8 cellular contexts compared by ENCODE assay signal in genomic region chr17:81578038-81578441, GRCh38. TPM values are rescaled to one million over a fixed set of nuclear protein-coding genes. Genes with fewer than 3 reads are reported as not detected.
DNase-seq lines count a peak whose midpoint lies in the region; ATAC-seq and TF ChIP-seq lines count a peak whose summit lies in the region.
"Had no signal": no experiment of that assay in that cellular context is flagged by ENCODE, and none has a peak within 500 bp of the region (broad histone marks: within the 10 kb centered on the region; RNA-seq: fewer than 3 reads in every experiment).

No MANE protein-coding gene starts in this region.

- H3K4me2 ChIP-seq in osteoblast (ENCODE audit: insufficient read depth, low read length): no peak overlapping the region

- H3K36me3 Mint-ChIP-seq in Caco-2 (ENCODE audit: insufficient read depth, unreplicated experiment): peaks cover 86% of the 10 kb centered on the region
- H3K36me3 Mint-ChIP-seq in dendritic cell treated with granulocyte-macrophage colony-stimulating factor and Interleukin-4, amounts not matched to agents 40 ng/mL and 50 ng/mL, for 4 days (ENCODE audit: low read depth): peaks cover 97% of the 10 kb centered on the region

- peak overlapping the region; percentile 28 for H3K4me3 Mint-ChIP-seq in Caco-2 (ENCODE audit: unreplicated experiment)
- no peak overlapping the region for H3K4me3 Mint-ChIP-seq in dendritic cell treated with granulocyte-macrophage colony-stimulating factor and Interleukin-4, amounts not matched to agents 40 ng/mL and 50 ng/mL, for 4 days

- no TSS peak for BruUV-seq in Caco-2 (replicated peaks; lab: Mats Ljungman, UMichigan)

- peak overlapping the region; percentile 66 for H3K27ac Mint-ChIP-seq in Caco-2 (ENCODE audit: unreplicated experiment)
- H3K27ac Mint-ChIP-seq in dendritic cell treated with granulocyte-macrophage colony-stimulating factor and Interleukin-4, amounts not matched to agents 40 ng/mL and 50 ng/mL, for 4 days: peak overlapping the region; percentile 77

- no peaks in the 10 kb centered on the region for H3K27me3 Mint-ChIP-seq in Caco-2 (ENCODE audit: insufficient read depth, unreplicated experiment)
- H3K27me3 Mint-ChIP-seq in dendritic cell treated with granulocyte-macrophage colony-stimulating factor and Interleukin-4, amounts not matched to agents 40 ng/mL and 50 ng/mL, for 4 days: no peaks in the 10 kb centered on the region

- H3K27ac ChIP-seq in osteoblast (ENCODE audit: low read depth, low read length): peak overlapping the region; percentile 85

- TF ChIP-seq CTCF in Caco-2 (IDR thresholded peaks at IDR 0.05; ENCODE audit: insufficient read depth in 1 of 2, low read depth in 1 of 2, low read length in 1 of 2, severe bottlenecking in 1 of 2, unreplicated experiment in 1 of 2) (no peak), osteoblast (IDR thresholded peaks at IDR 0.05; ENCODE audit: extremely low read depth, low read depth, low read length) (no peak)

- peak in 1 of 2 experiments; percentile 30 for DNase-seq in Caco-2
- DNase-seq in M059J (ENCODE audit: low read depth): peak; percentile 52
- no peak for DNase-seq in osteoblast (ENCODE audit: insufficient read length, low spot score, missing footprints)
- no peak for DNase-seq in Right ventricle myocardium inferior (ENCODE audit: missing footprints)

- no peaks in the 10 kb centered on the region for H4K20me1 ChIP-seq in osteoblast (ENCODE audit: insufficient read depth, low read length)

- ATAC-seq in HG02970 (IDR thresholded peaks at IDR 0.05; ENCODE audit: low FRiP score, unreplicated experiment) (no peak), GM21528 (IDR thresholded peaks at IDR 0.05; ENCODE audit: low FRiP score, unreplicated experiment) (no peak), Right ventricle myocardium inferior (no peak)

- H3K4me3 ChIP-seq in Caco-2 (ENCODE audit: low read depth, low read length) (no peak overlapping the region), osteoblast (ENCODE audit: insufficient read depth, low read length) (peak overlapping the region; percentile 8)
- H3K4me3 ChIP-seq: MG63 had no signal

- no peaks in the 10 kb centered on the region for H3K9me3 Mint-ChIP-seq in Caco-2 (ENCODE audit: unreplicated experiment)
- no peaks in the 10 kb centered on the region for H3K9me3 Mint-ChIP-seq in dendritic cell treated with granulocyte-macrophage colony-stimulating factor and Interleukin-4, amounts not matched to agents 40 ng/mL and 50 ng/mL, for 4 days

- no peaks in the 10 kb centered on the region for H3K9me3 ChIP-seq in Caco-2
- H3K9me3 ChIP-seq in osteoblast (ENCODE audit: low read depth, low read length): no peaks in the 10 kb centered on the region
- H3K9me3 ChIP-seq: MG63 had no signal

- H3K27me3 ChIP-seq in Caco-2 (replicated peaks; ENCODE audit: control insufficient read depth, insufficient read depth, low read length): no peaks in the 10 kb centered on the region
- H3K27me3 ChIP-seq in osteoblast (ENCODE audit: insufficient read depth, low read length): no peaks in the 10 kb centered on the region
- H3K27me3 ChIP-seq: MG63 had no signal

- H2AFZ ChIP-seq in osteoblast (ENCODE audit: low read length): no peak overlapping the region

- CTCF ChIA-PET in Caco-2 (lab: Charles Lee): no interaction called here

- peaks cover 9% of the 10 kb centered on the region for H3K36me3 ChIP-seq in Caco-2 (ENCODE audit: control insufficient read depth, insufficient read depth, low read length)
- peaks cover 39% of the 10 kb centered on the region for H3K36me3 ChIP-seq in osteoblast (ENCODE audit: insufficient read depth, low read length)

- peaks cover 51% of the 10 kb centered on the region for H3K4me1 Mint-ChIP-seq in Caco-2 (ENCODE audit: low read depth, unreplicated experiment)
- peaks cover 34% of the 10 kb centered on the region for H3K4me1 Mint-ChIP-seq in dendritic cell treated with granulocyte-macrophage colony-stimulating factor and Interleukin-4, amounts not matched to agents 40 ng/mL and 50 ng/mL, for 4 days (ENCODE audit: low read depth)

- POLR2A ChIA-PET in Caco-2 (lab: Charles Lee): no interaction called here

- H3K4me1 ChIP-seq in Caco-2 (peaks cover 25% of the 10 kb centered on the region), osteoblast (ENCODE audit: insufficient read depth, low read length) (peaks cover 61% of the 10 kb centered on the region)

- H3K79me2 ChIP-seq in osteoblast (ENCODE audit: insufficient read depth, low read length): peaks cover 76% of the 10 kb centered on the region

- intact Hi-C loops in Caco-2 (cut with micrococcal nuclease; ENCODE audit: unreplicated experiment) (no loop called here), Right ventricle myocardium inferior (cut with DNase I) (no loop called here)
- intact Hi-C loops in dendritic cell treated with granulocyte-macrophage colony-stimulating factor and Interleukin-4, amounts not matched to agents 40 ng/mL and 50 ng/mL, for 4 days (cut with micrococcal nuclease): no loop called here

RNA-seq across cellular contexts. Expression of gene FAAP100, which starts 25.9 kb away (rescaled TPM):
- total RNA-seq in Caco-2 (2022) (38.5 and 42.2 TPM in 2 replicates), osteoblast (43.0 and 44.5 TPM in 2 replicates), Right ventricle myocardium inferior (14.8 TPM)
- 8.0 and 18.0 TPM in 2 replicates for total RNA-seq in M059J (2014; rRNA removed; shearing (Covaris generic))

RNA-seq across cellular contexts. Expression of gene FSCN2, which starts 49.9 kb away (rescaled TPM):
- total RNA-seq in Caco-2 (2022) (2.1 and 2.9 TPM in 2 replicates), osteoblast (2.9 and 5.1 TPM in 2 replicates), Right ventricle myocardium inferior (0.19 TPM)
- 0.69 TPM in 1 of 2 replicates, not detected in the other for total RNA-seq in M059J (2014; rRNA removed; shearing (Covaris generic))

RNA-seq across cellular contexts. Expression of gene NPLOC4, which starts 58.9 kb away (rescaled TPM):
- total RNA-seq in Caco-2 (2022) (119 and 139 TPM in 2 replicates), osteoblast (97.8 and 118 TPM in 2 replicates), Right ventricle myocardium inferior (82.0 TPM)
- total RNA-seq in M059J (2014; rRNA removed; shearing (Covaris generic)): 53.7 and 79.7 TPM in 2 replicates

RNA-seq across cellular contexts. Expression of gene TSPAN10, which starts 59.0 kb away (rescaled TPM):
- total RNA-seq in Caco-2 (2022) (4.0 and 4.1 TPM in 2 replicates), osteoblast (2.9 and 11.5 TPM in 2 replicates), Right ventricle myocardium inferior (0.24 TPM)
- 2.5 and 5.3 TPM in 2 replicates for total RNA-seq in M059J (2014; rRNA removed; shearing (Covaris generic))
